Comparison of ENCODE assay signal across 19 cellular contexts in the genomic region with DNA sequence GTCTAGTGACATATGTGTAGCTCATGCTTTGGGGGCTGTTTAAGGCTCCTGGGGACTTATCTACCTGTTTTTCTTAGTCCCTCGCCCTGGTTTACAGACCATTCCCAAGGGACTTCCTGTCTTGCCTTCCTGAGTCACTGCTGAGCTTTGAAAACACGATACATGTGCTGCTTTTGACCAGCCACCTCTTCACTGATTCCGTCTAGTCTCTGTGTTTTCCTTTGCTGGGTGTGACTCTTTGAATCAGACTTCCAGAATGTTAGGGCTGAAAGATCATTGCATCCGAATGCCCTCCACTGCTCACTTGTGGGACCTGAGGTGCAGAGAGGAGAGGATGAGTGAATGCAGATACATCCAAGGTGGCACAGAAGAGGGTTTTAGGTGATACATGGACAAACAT. TPM values are rescaled to one million over a fixed set of nuclear protein-coding genes. Genes with fewer than 3 reads are reported as not detected.
DNase-seq lines count a peak whose midpoint lies in the region; ATAC-seq, FAIRE-seq and TF ChIP-seq lines count a peak whose summit lies in the region.
"Had no signal": no experiment of that assay in that cellular context is flagged by ENCODE, and none has a peak within 500 bp of the region (broad histone marks: within the 10 kb centered on the region; RNA-seq: fewer than 3 reads in every experiment).

No MANE protein-coding gene starts in this region.

- ATAC-seq in effector memory CD8-positive, alpha-beta T cell (replicated peaks): no peak
- ATAC-seq: heart right ventricle had no signal

- DNase-seq in AG10803 (ENCODE audit: low read depth): peak; percentile 12
- DNase-seq in HTR-8/SVneo (ENCODE audit: insufficient read length, low spot score): peak; percentile 22
- DNase-seq in chondrocyte (ENCODE audit: low spot score): no peak
- DNase-seq in anterior cingulate cortex (lab: John Stamatoyannopoulos, UW): no peak
- no peak for DNase-seq in NOMO-1 treated with DMSO at 0.1 percent for 48 hours (lab: John Stamatoyannopoulos, UW; ENCODE audit: unreplicated experiment)
- DNase-seq in effector memory CD8-positive, alpha-beta T cell: no peak
- no peak for DNase-seq in endodermal cell
- DNase-seq: activated CD4-positive, alpha-beta memory T cell treated with anti-CD3 and anti-CD28 coated beads for 36 hours; activated gamma-delta T cell treated with Interleukin-2 at 50 U/mL for 16 hours; GDM1; heart right ventricle; Kasumi-1; lower lobe of right lung; stimulated activated CD4-positive, alpha-beta T cell treated with anti-CD3 and anti-CD28 coated beads, Interleukin-15, amount 100 ng/mL, for 24 hours; stimulated activated CD8-positive, alpha-beta memory T cell treated with anti-CD3 and anti-CD28 coated beads, Interleukin-4, amount 100 ng/mL, for 48 hours had no signal

- H3K9ac ChIP-seq in endodermal cell (ENCODE audit: extremely low read depth, low read length, poor library complexity, severe bottlenecking): no peak overlapping the region

- peaks cover 5% of the 10 kb centered on the region for H3K36me3 Mint-ChIP-seq in chondrocyte (ENCODE audit: low read depth)
- H3K36me3 Mint-ChIP-seq in effector memory CD8-positive, alpha-beta T cell (ENCODE audit: insufficient read depth): no peaks in the 10 kb centered on the region
- H3K36me3 Mint-ChIP-seq in endodermal cell (ENCODE audit: low read depth): peaks cover 5% of the 10 kb centered on the region

- H3K9me3 Mint-ChIP-seq in chondrocyte (ENCODE audit: low read depth) (peaks cover 11% of the 10 kb centered on the region), endodermal cell (peaks cover 28% of the 10 kb centered on the region)
- H3K9me3 Mint-ChIP-seq in effector memory CD8-positive, alpha-beta T cell: peaks cover 0 to 15% of the 10 kb centered on the region in 2 donors

- H3K27ac Mint-ChIP-seq in chondrocyte (ENCODE audit: unreplicated experiment): peak overlapping the region; percentile 92
- no peak overlapping the region for H3K27ac Mint-ChIP-seq in effector memory CD8-positive, alpha-beta T cell
- no peak overlapping the region for H3K27ac Mint-ChIP-seq in endodermal cell
- H3K27ac Mint-ChIP-seq: activated CD4-positive, alpha-beta memory T cell treated with anti-CD3 and anti-CD28 coated beads for 36 hours; T-helper 2 cell treated with Interferon-gamma antibody and Interleukin-4, amounts not matched to agents 5 μg/mL and 100 μg/mL, for 36 hours had no signal

- H3K4me3 ChIP-seq in AG10803 (ENCODE audit: low read length) (no peak overlapping the region), mesodermal cell (ENCODE audit: extremely low read depth, insufficient read depth, low read length, poor library complexity, severe bottlenecking) (no peak overlapping the region), endodermal cell (ENCODE audit: low read length) (no peak overlapping the region)
- H3K4me3 ChIP-seq: heart right ventricle, lower lobe of right lung had no signal

- H3K27me3 Mint-ChIP-seq in chondrocyte (ENCODE audit: low read depth): no peaks in the 10 kb centered on the region
- no peaks in the 10 kb centered on the region for H3K27me3 Mint-ChIP-seq in effector memory CD8-positive, alpha-beta T cell
- no peaks in the 10 kb centered on the region for H3K27me3 Mint-ChIP-seq in endodermal cell (ENCODE audit: insufficient read depth)
- H3K27me3 Mint-ChIP-seq: activated CD4-positive, alpha-beta memory T cell treated with anti-CD3 and anti-CD28 coated beads for 36 hours had no signal

- H3K9me3 ChIP-seq in mesodermal cell (ENCODE audit: control insufficient read depth, low read length) (peaks cover 21% of the 10 kb centered on the region), endodermal cell (ENCODE audit: control insufficient read depth, low read length) (peaks cover 25% of the 10 kb centered on the region)
- H3K9me3 ChIP-seq: neutrophil had no signal

- no peak for FAIRE-seq in HTR-8/SVneo (lab: Jason Lieb, UNC)
- FAIRE-seq: GM18507 had no signal

- H3K27ac ChIP-seq in mesodermal cell (ENCODE audit: low read depth, low read length, severe bottlenecking) (peak overlapping the region; percentile 6), endodermal cell (ENCODE audit: low read depth, low read length) (no peak overlapping the region)
- H3K27ac ChIP-seq: heart right ventricle, lower lobe of right lung, neutrophil had no signal

- TF ChIP-seq CTCF in AG10803 (conservative IDR thresholded peaks at IDR 0.05; ENCODE audit: low read length) (no peak), chondrocyte (IDR thresholded peaks at IDR 0.05) (no peak), endodermal cell (conservative IDR thresholded peaks at IDR 0.05) (no peak)

- H3K4me1 ChIP-seq in mesodermal cell (ENCODE audit: control insufficient read depth, insufficient read depth, low read length, poor library complexity, severe bottlenecking) (peaks cover 4% of the 10 kb centered on the region), endodermal cell (ENCODE audit: control insufficient read depth, insufficient read depth, low read length) (no peaks in the 10 kb centered on the region)

- H3K4me1 Mint-ChIP-seq in chondrocyte (ENCODE audit: low read depth) (peaks cover 61% of the 10 kb centered on the region), endodermal cell (no peaks in the 10 kb centered on the region)
- H3K4me1 Mint-ChIP-seq in effector memory CD8-positive, alpha-beta T cell (ENCODE audit: low read depth in 2 of 2): no peaks in the 10 kb centered on the region

- H3K4me3 Mint-ChIP-seq in chondrocyte (ENCODE audit: unreplicated experiment) (no peak overlapping the region), endodermal cell (no peak overlapping the region)
- H3K4me3 Mint-ChIP-seq in effector memory CD8-positive, alpha-beta T cell: no peak overlapping the region
- H3K4me3 Mint-ChIP-seq: activated CD4-positive, alpha-beta memory T cell treated with anti-CD3 and anti-CD28 coated beads for 36 hours; T-helper 2 cell treated with Interferon-gamma antibody and Interleukin-4, amounts not matched to agents 5 μg/mL and 100 μg/mL, for 36 hours had no signal

- H3K27me3 ChIP-seq in endodermal cell (ENCODE audit: control insufficient read depth, insufficient read depth, low read length, poor library complexity, severe bottlenecking): no peaks in the 10 kb centered on the region
- H3K27me3 ChIP-seq: heart right ventricle, neutrophil had no signal

- 92 to 98% methylated on average over 4 of the region's 4 CpGs for WGBS in mesodermal cell (ENCODE audit: insufficient coverage in 2 of 2), 2 experiments
- WGBS in endodermal cell (ENCODE audit: insufficient coverage in 1 of 2, insufficient read length in 1 of 2), 2 experiments: 89 to 99% methylated on average over 4 of the region's 4 CpGs

- H3K36me3 ChIP-seq in mesodermal cell (ENCODE audit: control insufficient read depth, insufficient read depth, low read length) (no peaks in the 10 kb centered on the region), endodermal cell (ENCODE audit: control insufficient read depth, insufficient read depth, low read length) (no peaks in the 10 kb centered on the region)
- H3K36me3 ChIP-seq: heart right ventricle, lower lobe of right lung, neutrophil had no signal

RNA-seq across cellular contexts. Expression of gene CITED4, which starts 35.3 kb away (rescaled TPM):
- total RNA-seq in chondrocyte (12.4 to 30.5 TPM (median 30.1 TPM) in 3 replicates), endodermal cell (1 to 10 TPM; 9.0 to 9.5 TPM)
- polyA plus RNA-seq in mesodermal cell (2013, experiment 1 of 2): 4.4 TPM
- 2.9 TPM for polyA plus RNA-seq in mesodermal cell (2013, experiment 2 of 2)
- polyA plus RNA-seq in endodermal cell (2013, experiment 1 of 2): 7.2 TPM
- 5.6 TPM for polyA plus RNA-seq in endodermal cell (2013, experiment 2 of 2)

Comparison
In these comparisons a context has a peak if more than half of its experiments do, and no peak if none do; other contexts are left out.
1. DNase-seq: peak in AG10803 (single experiment) and HTR-8/SVneo (single experiment); none in chondrocyte (single experiment), anterior cingulate cortex (0 of 58), NOMO-1 treated with DMSO at 0.1 percent for 48 hours (single experiment), effector memory CD8-positive, alpha-beta T cell (0 of 3) and endodermal cell (single experiment).